Comparison of ENCODE assay signal across 28 cellular contexts in genomic region chr17:32241521-32242094, GRCh38. TPM values are rescaled to one million over a fixed set of nuclear protein-coding genes. Genes with fewer than 3 reads are reported as not detected.
"Had no signal": no experiment of that assay in that cellular context is flagged by ENCODE, and none has a peak within 500 bp of the region (broad histone marks: within the 10 kb centered on the region; RNA-seq: fewer than 3 reads in every experiment).

No MANE protein-coding gene starts in this region.

- H3K27ac Mint-ChIP-seq: activated CD4-positive, alpha-beta memory T cell treated with anti-CD3 and anti-CD28 coated beads for 36 hours; activated naive CD4-positive, alpha-beta T cell treated with anti-CD3 and anti-CD28 coated beads for 36 hours; activated naive CD8-positive, alpha-beta T cell treated with anti-CD3 and anti-CD28 coated beads for 36 hours; activated T-helper 1 cell treated with anti-CD3 and anti-CD28 coated beads, Interleukin-12 subunit alpha, Interleukin-12 subunit beta, Interleukin-2, Interleukin-4 antibody, amounts not matched to agents 30 ng/mL and 10 ng/mL and 1 ng/mL, durations not matched to agents 14 hours and 24 hours and 36 hours; memory B cell; naive thymus-derived CD8-positive, alpha-beta T cell; stimulated activated memory B cell treated with anti-CD40 and anti-IgM and Interleukin-4, amounts not matched to agents 10 μg/mL and 1 μg/mL and 100 μg/mL, for 72 hours had no signal

- H3K27me3 ChIP-seq: adrenal gland, body of pancreas, thyroid gland had no signal

- H3K36me3 Mint-ChIP-seq: activated CD4-positive, alpha-beta memory T cell treated with anti-CD3 and anti-CD28 coated beads for 36 hours; activated naive CD8-positive, alpha-beta T cell treated with anti-CD3 and anti-CD28 coated beads for 36 hours; stimulated activated memory B cell treated with anti-CD40 and anti-IgM and Interleukin-4, amounts not matched to agents 10 μg/mL and 1 μg/mL and 100 μg/mL, for 72 hours had no signal

- H3K36me3 ChIP-seq: adrenal gland, thyroid gland, WERI-Rb-1 had no signal

- H3K9me3 Mint-ChIP-seq: activated CD4-positive, alpha-beta memory T cell treated with anti-CD3 and anti-CD28 coated beads for 36 hours; activated naive CD4-positive, alpha-beta T cell treated with anti-CD3 and anti-CD28 coated beads for 36 hours; activated naive CD8-positive, alpha-beta T cell treated with anti-CD3 and anti-CD28 coated beads for 36 hours; activated T-helper 1 cell treated with anti-CD3 and anti-CD28 coated beads, Interleukin-12 subunit alpha, Interleukin-12 subunit beta, Interleukin-2, Interleukin-4 antibody, amounts not matched to agents 30 ng/mL and 10 ng/mL and 1 ng/mL, durations not matched to agents 14 hours and 24 hours and 36 hours; memory B cell; naive thymus-derived CD8-positive, alpha-beta T cell; stimulated activated memory B cell treated with anti-CD40 and anti-IgM and Interleukin-4, amounts not matched to agents 10 μg/mL and 1 μg/mL and 100 μg/mL, for 72 hours; stimulated activated naive CD8-positive, alpha-beta T cell treated with anti-CD3 and anti-CD28 coated beads, Interleukin-15, amount 100 ng/mL, for 72 hours had no signal

- ATAC-seq: activated CD4-positive, CD25-positive, alpha-beta regulatory T cell treated with anti-CD3 and anti-CD28 coated beads, Interleukin-2, amount 50 U/mL, for 24 hours; body of pancreas; naive thymus-derived CD8-positive, alpha-beta T cell; sciatic nerve; stimulated activated memory B cell treated with anti-CD40 and anti-IgM and Interleukin-4, amounts not matched to agents 10 μg/mL and 1 μg/mL and 100 μg/mL, for 72 hours; stimulated activated naive CD8-positive, alpha-beta T cell treated with anti-CD3 and anti-CD28 coated beads, Interleukin-15, amount 100 ng/mL, for 72 hours had no signal

- H3K4me1 ChIP-seq: adrenal gland, body of pancreas, thyroid gland had no signal

- H3K4me1 Mint-ChIP-seq: activated naive CD8-positive, alpha-beta T cell treated with anti-CD3 and anti-CD28 coated beads for 36 hours; memory B cell; stimulated activated memory B cell treated with anti-CD40 and anti-IgM and Interleukin-4, amounts not matched to agents 10 μg/mL and 1 μg/mL and 100 μg/mL, for 72 hours; stimulated activated naive CD8-positive, alpha-beta T cell treated with anti-CD3 and anti-CD28 coated beads, Interleukin-15, amount 100 ng/mL, for 72 hours had no signal

- H3K27ac ChIP-seq: adrenal gland, body of pancreas, epithelial cell of prostate, skin epidermis, thyroid gland, WERI-Rb-1 had no signal

- H3K27me3 Mint-ChIP-seq: activated CD4-positive, alpha-beta memory T cell treated with anti-CD3 and anti-CD28 coated beads for 36 hours; activated naive CD8-positive, alpha-beta T cell treated with anti-CD3 and anti-CD28 coated beads for 36 hours; memory B cell; naive thymus-derived CD8-positive, alpha-beta T cell; stimulated activated memory B cell treated with anti-CD40 and anti-IgM and Interleukin-4, amounts not matched to agents 10 μg/mL and 1 μg/mL and 100 μg/mL, for 72 hours; stimulated activated naive CD8-positive, alpha-beta T cell treated with anti-CD3 and anti-CD28 coated beads, Interleukin-15, amount 100 ng/mL, for 72 hours had no signal

- DNase-seq: activated CD4-positive, alpha-beta memory T cell treated with anti-CD3 and anti-CD28 coated beads for 36 hours; activated CD4-positive, alpha-beta T cell treated with anti-CD3 and anti-CD28 coated beads for 48 hours; activated CD8-positive, alpha-beta memory T cell treated with anti-CD3 and anti-CD28 coated beads, Interleukin-2, amount 50 U/mL, for 4 hours; activated effector memory CD4-positive, alpha-beta T cell treated with anti-CD3 and anti-CD28 coated beads, Interleukin-2, amount 50 U/mL, for 16 hours; activated naive CD4-positive, alpha-beta T cell treated with anti-CD3 and anti-CD28 coated beads for 36 hours; activated naive CD8-positive, alpha-beta T cell treated with anti-CD3 and anti-CD28 coated beads for 36 hours; activated T-cell treated with anti-CD3 and anti-CD28 coated beads, Interleukin-2, amount 50 U/mL, for 1 hour; aorta; body of pancreas; dermis blood vessel endothelial cell; effector CD4-positive, alpha-beta T cell; naive thymus-derived CD8-positive, alpha-beta T cell; posterior cingulate gyrus; stimulated activated CD4-positive, alpha-beta T cell treated with anti-CD3 and anti-CD28 coated beads, Interleukin-12 subunit alpha, Interleukin-12 subunit beta, amount 100 ng/mL, for 4 hours; stimulated activated CD4-positive, alpha-beta T cell treated with anti-CD3 and anti-CD28 coated beads, Interleukin-4, amount 100 ng/mL, for 24 hours; stimulated activated CD8-positive, alpha-beta memory T cell treated with anti-CD3 and anti-CD28 coated beads, Interleukin-4, amount 100 ng/mL, for 48 hours; stimulated activated naive CD8-positive, alpha-beta T cell treated with anti-CD3 and anti-CD28 coated beads, Interleukin-15, amount 100 ng/mL, for 72 hours; T-helper 9 cell; WERI-Rb-1 had no signal

- H3K4me3 Mint-ChIP-seq: activated CD4-positive, alpha-beta memory T cell treated with anti-CD3 and anti-CD28 coated beads for 36 hours; activated naive CD4-positive, alpha-beta T cell treated with anti-CD3 and anti-CD28 coated beads for 36 hours; activated naive CD8-positive, alpha-beta T cell treated with anti-CD3 and anti-CD28 coated beads for 36 hours; activated T-helper 1 cell treated with anti-CD3 and anti-CD28 coated beads, Interleukin-12 subunit alpha, Interleukin-12 subunit beta, Interleukin-2, Interleukin-4 antibody, amounts not matched to agents 30 ng/mL and 10 ng/mL and 1 ng/mL, durations not matched to agents 14 hours and 24 hours and 36 hours; memory B cell; naive thymus-derived CD8-positive, alpha-beta T cell; stimulated activated memory B cell treated with anti-CD40 and anti-IgM and Interleukin-4, amounts not matched to agents 10 μg/mL and 1 μg/mL and 100 μg/mL, for 72 hours; stimulated activated naive CD8-positive, alpha-beta T cell treated with anti-CD3 and anti-CD28 coated beads, Interleukin-15, amount 100 ng/mL, for 72 hours had no signal

- H3K4me3 ChIP-seq: adrenal gland, body of pancreas, skin epidermis, thyroid gland had no signal

RNA-seq across cellular contexts. Expression of gene RHBDL3, which starts 24.0 kb away (rescaled TPM):
- total RNA-seq: activated naive CD4-positive, alpha-beta T cell treated with anti-CD3 and anti-CD28 coated beads for 36 hours; dermis blood vessel endothelial cell; naive thymus-derived CD8-positive, alpha-beta T cell had no signal
- polyA plus RNA-seq: aorta; naive thymus-derived CD8-positive, alpha-beta T cell had no signal
